Comparison of ENCODE assay signal across 10 cellular contexts in genomic region chr21:35563885-35564451, GRCh38.
DNase-seq lines count a peak whose midpoint lies in the region; ATAC-seq and TF ChIP-seq lines count a peak whose summit lies in the region.
"Had no signal": no experiment of that assay in that cellular context is flagged by ENCODE, and none has a peak within 500 bp of the region (broad histone marks: within the 10 kb centered on the region; RNA-seq: fewer than 3 reads in every experiment).

No MANE protein-coding gene starts in this region.

- H3K36me3 Mint-ChIP-seq in chondrocyte (ENCODE audit: low read depth) = no peaks in the 10 kb centered on the region

- ATAC-seq in HG02588 (IDR thresholded peaks at IDR 0.05; ENCODE audit: unreplicated experiment) (no peak), HG03520 (IDR thresholded peaks at IDR 0.05; ENCODE audit: unreplicated experiment) (no peak), omental fat pad (ENCODE audit: low FRiP score) (no peak)

- TF ChIP-seq POLR2A in Peyer's patch (IDR thresholded peaks at IDR 0.05) = no peak

- H3K27ac ChIP-seq in Peyer's patch = no peak overlapping the region

- peak overlapping the region; percentile 87 for H3K27ac Mint-ChIP-seq in chondrocyte (ENCODE audit: unreplicated experiment)

- no peak for TF ChIP-seq CTCF in AG09309 (IDR thresholded peaks at IDR 0.05; ENCODE audit: control insufficient read depth, insufficient read depth, low read depth, low read length, missing control alignments)
- TF ChIP-seq CTCF in chondrocyte (IDR thresholded peaks at IDR 0.05) = peak; percentile 9
- TF ChIP-seq CTCF in Peyer's patch (IDR thresholded peaks at IDR 0.05) = no peak
- TF ChIP-seq CTCF in omental fat pad (IDR thresholded peaks at IDR 0.05) = no peak

- H3K36me3 ChIP-seq in Peyer's patch = no peaks in the 10 kb centered on the region
- H3K36me3 ChIP-seq: HAP-1 had no signal

- H3K4me1 ChIP-seq in Peyer's patch = no peaks in the 10 kb centered on the region
- H3K4me1 ChIP-seq: HAP-1 had no signal

- no peaks in the 10 kb centered on the region for H3K9me3 Mint-ChIP-seq in chondrocyte (ENCODE audit: low read depth)

- H3K4me3 ChIP-seq in AG09309 (ENCODE audit: control insufficient read depth, low read depth, low read length) (peak overlapping the region; percentile 19), Peyer's patch (no peak overlapping the region)
- H3K4me3 ChIP-seq: HAP-1 had no signal

- H3K27me3 ChIP-seq in Peyer's patch = no peaks in the 10 kb centered on the region

- DNase-seq in AG09309 (ENCODE audit: low read depth) (peak; percentile 98), NCI-H1417 treated with DMSO at 0.1 percent for 48 hours (lab: John Stamatoyannopoulos, UW) (peak; percentile 22), chondrocyte (ENCODE audit: low spot score) (no peak), mucosa of gallbladder (ENCODE audit: low spot score) (peak; percentile 34), Peyer's patch (no peak), omental fat pad (ENCODE audit: low spot score) (no peak)
- DNase-seq: NCI-H774 had no signal

- H3K27me3 Mint-ChIP-seq in chondrocyte (ENCODE audit: low read depth) = no peaks in the 10 kb centered on the region

- peaks cover 59% of the 10 kb centered on the region for H3K4me1 Mint-ChIP-seq in chondrocyte (ENCODE audit: low read depth)

- H3K9me3 ChIP-seq in Peyer's patch = no peaks in the 10 kb centered on the region
- H3K9me3 ChIP-seq: HAP-1 had no signal

- peak overlapping the region; percentile 35 for H3K4me3 Mint-ChIP-seq in chondrocyte (ENCODE audit: unreplicated experiment)

Comparison
In these comparisons a context has a peak if more than half of its experiments do, and no peak if none do; other contexts are left out.
1. DNase-seq: peak in AG09309 (single experiment), NCI-H1417 treated with DMSO at 0.1 percent for 48 hours (single experiment) and mucosa of gallbladder (single experiment); none in chondrocyte (single experiment), Peyer's patch (0 of 3) and omental fat pad (single experiment).